In genomic region chrX:40938418-40938817, GRCh38 we compare ENCODE assay signal across 16 cellular contexts.
DNase-seq lines count a peak whose midpoint lies in the region; ATAC-seq and TF ChIP-seq lines count a peak whose summit lies in the region.
"Had no signal": no experiment of that assay in that cellular context is flagged by ENCODE, and none has a peak within 500 bp of the region (broad histone marks: within the 10 kb centered on the region; RNA-seq: fewer than 3 reads in every experiment).

No MANE protein-coding gene starts in this region.

- no peak overlapping the region for H2BK15ac ChIP-seq in IMR-90 (ENCODE audit: low read depth, low read length)

- no peaks in the 10 kb centered on the region for H3K79me2 ChIP-seq in trophoblast cell (ENCODE audit: control insufficient read depth, insufficient read depth, low read length, poor library complexity)

- H3K4ac ChIP-seq in IMR-90 (ENCODE audit: low read depth, low read length) (no peak overlapping the region), trophoblast cell (ENCODE audit: low read depth, low read length) (no peak overlapping the region)

- H4K5ac ChIP-seq in IMR-90 (ENCODE audit: low read depth, low read length): no peak overlapping the region

- no peak overlapping the region for H4K12ac ChIP-seq in trophoblast cell (ENCODE audit: low read depth, low read length)

- WGBS in IMR-90 (ENCODE audit: extremely low coverage in 2 of 2, insufficient read length in 1 of 2), 2 experiments: no CpG with 5 or more reads among the region's 5 CpGs
- WGBS in aorta, 2 donors: 88 to 90% methylated on average over 5 of the region's 5 CpGs
- no CpG with 5 or more reads among the region's 5 CpGs for WGBS in trophoblast cell (ENCODE audit: extremely low coverage, insufficient coverage, insufficient read length)

- H2AK5ac ChIP-seq in IMR-90 (ENCODE audit: low read depth, low read length) (no peak overlapping the region), trophoblast cell (ENCODE audit: low read length) (no peak overlapping the region)

- no peak overlapping the region for H3K4me2 ChIP-seq in IMR-90 (ENCODE audit: low read depth, low read length)
- H3K4me2 ChIP-seq in trophoblast cell (ENCODE audit: low read length): no peak overlapping the region

- BruUV-seq in IMR-90 (replicated peaks; lab: Mats Ljungman, UMichigan): no TSS peak

- H3K9ac ChIP-seq in IMR-90 (ENCODE audit: low read depth, low read length) (no peak overlapping the region), trophoblast cell (ENCODE audit: low read length) (no peak overlapping the region)

- ATAC-seq in IMR-90 (ENCODE audit: low read depth) (no peak), aorta (ENCODE audit: low FRiP score) (no peak), HG02571 (IDR thresholded peaks at IDR 0.05; ENCODE audit: unreplicated experiment) (no peak)
- ATAC-seq: activated CD4-positive, CD25-positive, alpha-beta regulatory T cell treated with anti-CD3 and anti-CD28 coated beads, Interleukin-2, amount 50 U/mL, for 24 hours; activated T-helper 17 cell treated with anti-CD3 and anti-CD28 coated beads, Interleukin-2, amount 50 U/mL, for 72 hours; effector memory CD8-positive, alpha-beta T cell; naive thymus-derived CD8-positive, alpha-beta T cell had no signal

- H3K36me3 ChIP-seq in IMR-90 (ENCODE audit: control insufficient read depth, insufficient read depth, low read length) (no peaks in the 10 kb centered on the region), aorta (ENCODE audit: control insufficient read depth in 1 of 2, insufficient read depth in 2 of 2, low read length in 1 of 2) (no peaks in the 10 kb centered on the region), trophoblast cell (ENCODE audit: control insufficient read depth in 1 of 2, insufficient read depth in 2 of 2, low read length in 2 of 2) (no peaks in the 10 kb centered on the region)

- H3K23ac ChIP-seq in IMR-90 (ENCODE audit: low read depth, low read length) (no peak overlapping the region), trophoblast cell (ENCODE audit: low read length) (no peak overlapping the region)

- H3K4me1 ChIP-seq in IMR-90 (ENCODE audit: control insufficient read depth, insufficient read depth, low read length): no peaks in the 10 kb centered on the region
- H3K4me1 ChIP-seq in aorta (ENCODE audit: control insufficient read depth in 1 of 2, insufficient read depth in 2 of 2, low read length in 2 of 2): no peaks in the 10 kb centered on the region
- H3K4me1 ChIP-seq in trophoblast cell (ENCODE audit: control insufficient read depth in 1 of 2, insufficient read depth in 2 of 2, low read length in 2 of 2): no peaks in the 10 kb centered on the region

- peak overlapping the region; percentile 33 for H2AFZ ChIP-seq in IMR-90 (replicated peaks; ENCODE audit: low read length, poor library complexity)
- H2AFZ ChIP-seq in trophoblast cell (ENCODE audit: insufficient read depth, low read length, poor library complexity): no peak overlapping the region

- POLR2A ChIA-PET in IMR-90 (lab: Charles Lee; ENCODE audit: unreplicated experiment): no interaction called here

- H2BK5ac ChIP-seq in IMR-90 (ENCODE audit: low read depth, low read length, poor library complexity, severe bottlenecking) (no peak overlapping the region), trophoblast cell (ENCODE audit: low read depth, low read length, poor library complexity) (no peak overlapping the region)

- no peak overlapping the region for H4K91ac ChIP-seq in IMR-90 (ENCODE audit: insufficient read depth, low read depth, low read length)
- no peak overlapping the region for H4K91ac ChIP-seq in trophoblast cell (ENCODE audit: low read depth, low read length)

- in situ Hi-C loops in IMR-90 (cut with MboI; ENCODE audit: low sequenced_read_pairs): no loop called here

- CTCF ChIA-PET in IMR-90 (lab: Yijun Ruan, JAX): no interaction called here

- no peak for TF ChIP-seq RAD21 in IMR-90 (IDR thresholded peaks at IDR 0.05; ENCODE audit: low read length)

- intact Hi-C loops in IMR-90 (cut with micrococcal nuclease) (no loop called here), aorta (cut with DNase I) (no loop called here)

- no peak for TF ChIP-seq CTCF in IMR-90 (conservative IDR thresholded peaks at IDR 0.05; ENCODE audit: low read depth, low read length)

- TF ChIP-seq POLR2A in IMR-90 (IDR thresholded peaks at IDR 0.05; ENCODE audit: low read depth, low read length): no peak

- no peak overlapping the region for H2BK20ac ChIP-seq in IMR-90 (ENCODE audit: low read depth, low read length)

- H3K79me1 ChIP-seq in IMR-90 (ENCODE audit: low read depth in 1 of 2, low read length in 2 of 2) (no peaks in the 10 kb centered on the region), trophoblast cell (ENCODE audit: low read length) (no peaks in the 10 kb centered on the region)

- dilution Hi-C loops in IMR-90 (cut with HindIII; ENCODE audit: low sequenced_read_pairs, unreplicated experiment): no loop called here

- H3K56ac ChIP-seq in IMR-90 (ENCODE audit: extremely low read depth, insufficient read depth, low read length): no peak overlapping the region

- no peak overlapping the region for H2AK9ac ChIP-seq in IMR-90 (replicated peaks; ENCODE audit: low read depth, low read length, poor library complexity)

- no peak overlapping the region for H2BK120ac ChIP-seq in IMR-90 (ENCODE audit: low read depth, low read length)
- H2BK120ac ChIP-seq in trophoblast cell (ENCODE audit: insufficient read depth, low read length, poor library complexity): no peak overlapping the region

- no peak overlapping the region for H3K18ac ChIP-seq in IMR-90 (ENCODE audit: low read depth, low read length)
- H3K18ac ChIP-seq in trophoblast cell (ENCODE audit: low read length): no peak overlapping the region

- H3K9me3 ChIP-seq in IMR-90 (ENCODE audit: control insufficient read depth, insufficient read depth, low read length) (no peaks in the 10 kb centered on the region), aorta (ENCODE audit: control insufficient read depth, low read length) (no peaks in the 10 kb centered on the region), trophoblast cell (ENCODE audit: insufficient read depth, low read depth, low read length) (no peaks in the 10 kb centered on the region)

- H3K27me3 ChIP-seq in IMR-90 (ENCODE audit: control insufficient read depth, insufficient read depth, low read length) (no peaks in the 10 kb centered on the region), aorta (ENCODE audit: control insufficient read depth in 1 of 2, insufficient read depth in 2 of 2, low read length in 1 of 2) (no peaks in the 10 kb centered on the region), trophoblast cell (ENCODE audit: insufficient read depth, low read length) (no peaks in the 10 kb centered on the region)

- H2BK12ac ChIP-seq in trophoblast cell (ENCODE audit: low read length): no peak overlapping the region

- no peak overlapping the region for H4K8ac ChIP-seq in IMR-90 (ENCODE audit: low read depth in 2 of 2, low read length in 2 of 2)
- H4K8ac ChIP-seq in trophoblast cell (ENCODE audit: low read depth, low read length): no peak overlapping the region

- no peak overlapping the region for H3K4me3 ChIP-seq in IMR-90 (ENCODE audit: insufficient read depth, low read depth, low read length)
- H3K4me3 ChIP-seq in aorta (ENCODE audit: low read length in 2 of 2): no peak overlapping the region
- no peak overlapping the region for H3K4me3 ChIP-seq in trophoblast cell (ENCODE audit: low read depth, low read length)

- no peaks in the 10 kb centered on the region for H3K9me1 ChIP-seq in IMR-90 (ENCODE audit: insufficient read depth, low read length)

- H4K20me1 ChIP-seq in IMR-90 (ENCODE audit: insufficient read depth, low read length): no peaks in the 10 kb centered on the region

- H3K27ac ChIP-seq in IMR-90 (ENCODE audit: insufficient read depth, low read length) (no peak overlapping the region), aorta (ENCODE audit: low read depth in 1 of 2, low read length in 2 of 2) (no peak overlapping the region), trophoblast cell (ENCODE audit: low read depth, low read length) (no peak overlapping the region)

- H3K14ac ChIP-seq in IMR-90 (replicated peaks; ENCODE audit: low read depth, low read length) (no peak overlapping the region), trophoblast cell (ENCODE audit: low read length) (no peak overlapping the region)

- DNase-seq in EL (peak; percentile 48), IMR-90 (peak; percentile 46), astrocyte of the hippocampus (ENCODE audit: low read depth, low spot score) (peak; percentile 29), left kidney (ENCODE audit: low read depth, low spot score) (peak; percentile 13), aorta (no peak), trophoblast cell (no peak)
- no peak for DNase-seq in activated CD4-positive, CD25-positive, alpha-beta regulatory T cell (lab: John Stamatoyannopoulos, UW)
- DNase-seq: Calu3; effector memory CD8-positive, alpha-beta T cell; hippocampal formation; naive thymus-derived CD8-positive, alpha-beta T cell; NCI-H1092; posterior cingulate gyrus had no signal

TF ChIP-seq in IMR-90, 13 proteins besides CTCF, POLR2A, EP300 and RAD21 (continues in another document):
- TF ChIP-seq CEBPB (IDR thresholded peaks at IDR 0.05; ENCODE audit: low read depth, low read length) (no peak), MXI1 (IDR thresholded peaks at IDR 0.05; ENCODE audit: borderline replicate concordance, low read depth, low read length) (no peak), BHLHE40 (IDR thresholded peaks at IDR 0.05; ENCODE audit: low read depth, low read length) (no peak), FOS (IDR thresholded peaks at IDR 0.05; ENCODE audit: low read depth, low read length) (no peak), MAZ (IDR thresholded peaks at IDR 0.05; ENCODE audit: borderline replicate concordance, low read depth, low read length) (no peak), RFX5 (IDR thresholded peaks at IDR 0.05; ENCODE audit: low read depth, low read length) (no peak), SMC3 (IDR thresholded peaks at IDR 0.05; ENCODE audit: low read depth, low read length) (no peak)
- TF ChIP-seq, protein P1, sequence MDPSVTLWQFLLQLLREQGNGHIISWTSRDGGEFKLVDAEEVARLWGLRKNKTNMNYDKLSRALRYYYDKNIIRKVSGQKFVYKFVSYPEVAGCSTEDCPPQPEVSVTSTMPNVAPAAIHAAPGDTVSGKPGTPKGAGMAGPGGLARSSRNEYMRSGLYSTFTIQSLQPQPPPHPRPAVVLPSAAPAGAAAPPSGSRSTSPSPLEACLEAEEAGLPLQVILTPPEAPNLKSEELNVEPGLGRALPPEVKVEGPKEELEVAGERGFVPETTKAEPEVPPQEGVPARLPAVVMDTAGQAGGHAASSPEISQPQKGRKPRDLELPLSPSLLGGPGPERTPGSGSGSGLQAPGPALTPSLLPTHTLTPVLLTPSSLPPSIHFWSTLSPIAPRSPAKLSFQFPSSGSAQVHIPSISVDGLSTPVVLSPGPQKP (IDR thresholded peaks at IDR 0.05; ENCODE audit: borderline replicate concordance, low read depth, low read length): no peak

Comparison
In these comparisons a context has a peak if more than half of its experiments do, and no peak if none do; other contexts are left out.
1. DNase-seq: peak in EL (single experiment), IMR-90 (single experiment), astrocyte of the hippocampus (single experiment) and left kidney (single experiment); none in aorta (0 of 2), activated CD4-positive, CD25-positive, alpha-beta regulatory T cell (0 of 4) and trophoblast cell (0 of 2).